In the genomic region with DNA sequence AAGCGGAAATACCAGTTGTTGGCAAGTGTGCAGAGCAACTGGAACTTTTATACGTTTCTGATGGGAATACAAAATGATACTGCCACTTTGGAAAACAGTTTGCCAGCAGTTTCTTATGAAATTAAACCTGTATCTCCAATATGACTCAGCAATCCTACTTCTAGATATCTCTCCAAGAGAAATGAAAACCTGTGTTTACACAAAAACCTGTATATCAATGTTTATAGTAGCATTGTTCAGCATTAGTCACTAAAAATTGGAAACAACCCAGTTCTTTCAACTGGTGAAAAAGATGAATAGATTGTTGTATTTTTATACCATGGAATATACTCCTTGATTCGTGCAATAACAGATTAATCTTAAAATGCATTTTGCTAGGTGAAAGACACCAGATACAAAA, we compare ENCODE assay signal across 20 cellular contexts. TPM values are rescaled to one million over a fixed set of nuclear protein-coding genes. Genes with fewer than 3 reads are reported as not detected.
DNase-seq lines count a peak whose midpoint lies in the region; ATAC-seq, FAIRE-seq and TF ChIP-seq lines count a peak whose summit lies in the region.
"Had no signal": no experiment of that assay in that cellular context is flagged by ENCODE, and none has a peak within 500 bp of the region (broad histone marks: within the 10 kb centered on the region; RNA-seq: fewer than 3 reads in every experiment).

No MANE protein-coding gene starts in this region.

- H3K18ac ChIP-seq in mesenchymal stem cell (ENCODE audit: low read depth in 1 of 2, low read length in 2 of 2) = no peak overlapping the region

- TF ChIP-seq CTCF in PC-9 (conservative IDR thresholded peaks at IDR 0.05) = no peak
- TF ChIP-seq CTCF in endothelial cell of umbilical vein (IDR thresholded peaks at IDR 0.05; ENCODE audit: extremely low read depth in 1 of 2, insufficient read depth in 1 of 2, low read depth in 1 of 2, low read length in 2 of 2) = no peak
- TF ChIP-seq CTCF in tibial nerve (IDR thresholded peaks at IDR 0.05) = no peak

- no peaks in the 10 kb centered on the region for H3K79me1 ChIP-seq in mesenchymal stem cell (replicated peaks; ENCODE audit: low read length, poor library complexity, severe bottlenecking)

- H3K4me3 Mint-ChIP-seq in activated T-cell treated with anti-CD3 and anti-CD28 coated beads, Interleukin-2, amount 50 U/mL, for 4 hours = no peak overlapping the region
- H3K4me3 Mint-ChIP-seq: activated T-cell treated with anti-CD3 and anti-CD28 coated beads, Interleukin-2, amount 50 U/mL, for 24 hours had no signal

- H3K9me1 ChIP-seq in endothelial cell of umbilical vein (replicated peaks; ENCODE audit: control insufficient read depth, extremely low read depth, insufficient read depth, low read length) = no peaks in the 10 kb centered on the region

- in situ Hi-C loops in GM23248 (cut with MboI) = no loop called here

- intact Hi-C loops in PC-9 (cut with micrococcal nuclease; ENCODE audit: unreplicated experiment) (no loop called here), endothelial cell of umbilical vein (cut with micrococcal nuclease) (no loop called here)

- no peaks in the 10 kb centered on the region for H3K79me2 ChIP-seq in GM23248 (ENCODE audit: insufficient read depth)
- H3K79me2 ChIP-seq in PC-9 (ENCODE audit: low read depth) = no peaks in the 10 kb centered on the region
- no peaks in the 10 kb centered on the region for H3K79me2 ChIP-seq in endothelial cell of umbilical vein (ENCODE audit: control insufficient read depth, insufficient read depth, low read length)
- H3K79me2 ChIP-seq: parathyroid adenoma had no signal

- H3K27me3 ChIP-seq in GM23248 (replicated peaks; ENCODE audit: insufficient read depth) (no peaks in the 10 kb centered on the region), PC-9 (ENCODE audit: insufficient read depth, low read depth) (no peaks in the 10 kb centered on the region), endothelial cell of umbilical vein (ENCODE audit: control insufficient read depth in 2 of 2, insufficient read depth in 2 of 2, low read length in 2 of 2) (no peaks in the 10 kb centered on the region), mesenchymal stem cell (ENCODE audit: control insufficient read depth in 1 of 2, insufficient read depth in 1 of 2, low read length in 2 of 2) (no peaks in the 10 kb centered on the region), tibial nerve (no peaks in the 10 kb centered on the region)
- H3K27me3 ChIP-seq: gastroesophageal sphincter had no signal

- H3K4me2 ChIP-seq in GM23248 (ENCODE audit: unreplicated experiment) = no peak overlapping the region
- H3K4me2 ChIP-seq in PC-9 = peak overlapping the region; percentile 74
- peak overlapping the region; percentile 47 for H3K4me2 ChIP-seq in endothelial cell of umbilical vein (ENCODE audit: insufficient read depth, low read length)
- H3K4me2 ChIP-seq in mesenchymal stem cell (ENCODE audit: low read length, poor library complexity, severe bottlenecking) = no peak overlapping the region

- no peak overlapping the region for H2BK5ac ChIP-seq in mesenchymal stem cell (ENCODE audit: low read depth, low read length, poor library complexity, severe bottlenecking)

- no peaks in the 10 kb centered on the region for H3K4me1 ChIP-seq in GM23248 (ENCODE audit: insufficient read depth)
- H3K4me1 ChIP-seq in PC-9 (replicated peaks; ENCODE audit: insufficient read depth) = peaks cover 31% of the 10 kb centered on the region
- peaks cover 11% of the 10 kb centered on the region for H3K4me1 ChIP-seq in endothelial cell of umbilical vein (ENCODE audit: control insufficient read depth, extremely low read depth, insufficient read depth, low read length)
- H3K4me1 ChIP-seq in mesenchymal stem cell (ENCODE audit: control insufficient read depth, insufficient read depth, low read depth, low read length) = no peaks in the 10 kb centered on the region
- no peaks in the 10 kb centered on the region for H3K4me1 ChIP-seq in tibial nerve
- H3K4me1 ChIP-seq: parathyroid adenoma had no signal

- no TSS peak for BruUV-seq in PC-9 (replicated peaks; lab: Mats Ljungman, UMichigan)
- BruUV-seq in endothelial cell of umbilical vein (replicated peaks; lab: Mats Ljungman, UMichigan) = no TSS peak

- H2AFZ ChIP-seq in GM23248 (no peak overlapping the region), PC-9 (0 out of 2 replicates have a peak overlapping the region, but pooled peaks have one; percentile 29), endothelial cell of umbilical vein (ENCODE audit: low read depth, low read length) (no peak overlapping the region), mesenchymal stem cell (ENCODE audit: low read depth, low read length) (no peak overlapping the region)
- H2AFZ ChIP-seq: parathyroid adenoma had no signal

- no peak for ATAC-seq in activated T-cell treated with anti-CD3 and anti-CD28 coated beads, Interleukin-2, amount 50 U/mL, for 4 hours
- ATAC-seq: gastroesophageal sphincter, GM12878 had no signal

- H3K4me1 Mint-ChIP-seq in activated T-cell treated with anti-CD3 and anti-CD28 coated beads, Interleukin-2, amount 50 U/mL, for 4 hours (ENCODE audit: low read depth) = peaks cover 6% of the 10 kb centered on the region

- DNase-seq in GM23248 = peak; percentile 23
- peak in 1 of 2 experiments; percentile 91 for DNase-seq in PC-9
- peak; percentile 68 for DNase-seq in endothelial cell of umbilical vein (ENCODE audit: low read depth, low spot score)
- DNase-seq in mesenchymal stem cell = peak; percentile 16
- DNase-seq in tibial nerve (ENCODE audit: low spot score in 2 of 2) = no peak
- DNase-seq in pons (ENCODE audit: low spot score) = no peak
- no peak for DNase-seq in activated T-cell treated with anti-CD3 and anti-CD28 coated beads, Interleukin-2, amount 50 U/mL, for 4 hours
- DNase-seq in activated CD4-positive, alpha-beta T cell treated with anti-CD3 and anti-CD28 coated beads for 48 hours = no peak
- DNase-seq: activated CD4-positive, alpha-beta T cell treated with anti-CD3 and anti-CD28 coated beads, Interleukin-2, amount 50 U/mL, for 1 hour; activated T-cell treated with anti-CD3 and anti-CD28 coated beads, Interleukin-2, amount 50 U/mL, for 24 hours; Kasumi-1; NCI-H2081 had no signal

- H3K36me3 ChIP-seq in GM23248 (ENCODE audit: low read depth) (no peaks in the 10 kb centered on the region), PC-9 (ENCODE audit: low read depth) (no peaks in the 10 kb centered on the region), endothelial cell of umbilical vein (ENCODE audit: control insufficient read depth in 2 of 2, extremely low read depth in 1 of 2, insufficient read depth in 2 of 2, low read length in 2 of 2) (no peaks in the 10 kb centered on the region), mesenchymal stem cell (ENCODE audit: control insufficient read depth in 1 of 2, insufficient read depth in 2 of 2, low read depth in 1 of 2, low read length in 2 of 2) (no peaks in the 10 kb centered on the region), tibial nerve (no peaks in the 10 kb centered on the region)
- H3K36me3 ChIP-seq: gastroesophageal sphincter had no signal

- H3K9ac ChIP-seq in GM23248 (no peak overlapping the region), endothelial cell of umbilical vein (replicated peaks; ENCODE audit: extremely low read depth, insufficient read depth, low read length) (peak overlapping the region; percentile 37), mesenchymal stem cell (ENCODE audit: low read length) (no peak overlapping the region)
- H3K9ac ChIP-seq: parathyroid adenoma had no signal

- H3K9me3 ChIP-seq in GM23248 (ENCODE audit: low read depth) (no peaks in the 10 kb centered on the region), PC-9 (ENCODE audit: insufficient read depth, low read depth) (no peaks in the 10 kb centered on the region), endothelial cell of umbilical vein (replicated peaks; ENCODE audit: control insufficient read depth, insufficient read depth, low read length) (no peaks in the 10 kb centered on the region), mesenchymal stem cell (ENCODE audit: control insufficient read depth, low read length) (no peaks in the 10 kb centered on the region), tibial nerve (no peaks in the 10 kb centered on the region)
- H3K9me3 ChIP-seq: gastroesophageal sphincter had no signal

- no peaks in the 10 kb centered on the region for H4K20me1 ChIP-seq in GM23248 (ENCODE audit: insufficient read depth)
- H4K20me1 ChIP-seq in PC-9 (ENCODE audit: insufficient read depth) = no peaks in the 10 kb centered on the region
- H4K20me1 ChIP-seq in endothelial cell of umbilical vein (replicated peaks; ENCODE audit: control insufficient read depth, extremely low read depth, insufficient read depth, low read length) = no peaks in the 10 kb centered on the region

- H3K9me3 Mint-ChIP-seq in activated T-cell treated with anti-CD3 and anti-CD28 coated beads, Interleukin-2, amount 50 U/mL, for 4 hours = no peaks in the 10 kb centered on the region
- H3K9me3 Mint-ChIP-seq: activated T-cell treated with anti-CD3 and anti-CD28 coated beads, Interleukin-2, amount 50 U/mL, for 24 hours had no signal

- H3F3A ChIP-seq in GM23248 (ENCODE audit: insufficient read depth) (no peaks in the 10 kb centered on the region), PC-9 (ENCODE audit: insufficient read depth, low read depth) (peaks cover 20% of the 10 kb centered on the region)

- no peak overlapping the region for H4K91ac ChIP-seq in mesenchymal stem cell (ENCODE audit: low read length)

- H2BK12ac ChIP-seq in mesenchymal stem cell (ENCODE audit: low read length in 2 of 2) = no peak overlapping the region

- H3K23ac ChIP-seq in mesenchymal stem cell (ENCODE audit: low read length in 2 of 2) = no peak overlapping the region

- no peak overlapping the region for H4K8ac ChIP-seq in mesenchymal stem cell (ENCODE audit: low read length)

- no peak overlapping the region for H3K4ac ChIP-seq in mesenchymal stem cell (ENCODE audit: low read depth in 1 of 2, low read length in 2 of 2)

- CTCF ChIA-PET in PC-9 (lab: Charles Lee) (no interaction called here), endothelial cell of umbilical vein (lab: Charles Lee) (no interaction called here)

- POLR2A ChIA-PET in PC-9 (lab: Charles Lee; ENCODE audit: unreplicated experiment) (no interaction called here), endothelial cell of umbilical vein (lab: Charles Lee) (no interaction called here)

- no peak overlapping the region for H3K27ac ChIP-seq in GM23248
- H3K27ac ChIP-seq in PC-9 = peak overlapping the region; percentile 96
- peak overlapping the region; percentile 37 for H3K27ac ChIP-seq in endothelial cell of umbilical vein (ENCODE audit: insufficient read depth, low read depth, low read length)
- H3K27ac ChIP-seq in mesenchymal stem cell (ENCODE audit: low read length, poor library complexity, severe bottlenecking) = no peak overlapping the region
- H3K27ac ChIP-seq in tibial nerve = no peak overlapping the region
- H3K27ac ChIP-seq: HL-60, parathyroid adenoma had no signal

- no peak overlapping the region for H3K14ac ChIP-seq in mesenchymal stem cell (ENCODE audit: low read length in 2 of 2)

- 95 to 96% methylated on average over 3 of the region's 3 CpGs for WGBS in GM23248 (ENCODE audit: low coverage in 1 of 2, low lambda C conversion rate in 2 of 2, missing lambda C conversion rate in 2 of 2), 2 experiments
- 80% methylated on average over 2 of the region's 3 CpGs for WGBS in mesenchymal stem cell
- WGBS in tibial nerve, 2 donors = 62 to 76% methylated on average over 3 of the region's 3 CpGs

- H3K36me3 Mint-ChIP-seq in activated T-cell treated with anti-CD3 and anti-CD28 coated beads, Interleukin-2, amount 50 U/mL, for 4 hours (ENCODE audit: insufficient read depth) = no peaks in the 10 kb centered on the region

- TF ChIP-seq POLR2A in endothelial cell of umbilical vein (IDR thresholded peaks at IDR 0.05; ENCODE audit: low read depth, low read length) = no peak
- TF ChIP-seq POLR2A in tibial nerve (IDR thresholded peaks at IDR 0.05) = no peak

- H2BK15ac ChIP-seq in mesenchymal stem cell (ENCODE audit: low read depth, poor library complexity, severe bottlenecking) = no peak overlapping the region

- peak; percentile 81 for FAIRE-seq in endothelial cell of umbilical vein (lab: Jason Lieb, UNC)
- FAIRE-seq: GM12878 had no signal

- no peak overlapping the region for H2BK120ac ChIP-seq in mesenchymal stem cell (ENCODE audit: low read depth, low read length)

- no peak for TF ChIP-seq EP300 in tibial nerve (IDR thresholded peaks at IDR 0.05)

- no peak overlapping the region for H2AK5ac ChIP-seq in mesenchymal stem cell (ENCODE audit: low read length, severe bottlenecking)

- no peak overlapping the region for H3K4me3 ChIP-seq in GM23248
- peak overlapping the region; percentile 45; the same call in 1 of the 2 replicates for H3K4me3 ChIP-seq in PC-9
- no peak overlapping the region for H3K4me3 ChIP-seq in endothelial cell of umbilical vein (replicated peaks in 1 of 3; ENCODE audit: insufficient read depth in 1 of 3, low read depth in 1 of 3, low read length in 3 of 3)
- H3K4me3 ChIP-seq in mesenchymal stem cell (ENCODE audit: insufficient read depth in 1 of 2, low read depth in 1 of 2, low read length in 2 of 2) = no peak overlapping the region
- H3K4me3 ChIP-seq in tibial nerve = no peak overlapping the region
- H3K4me3 ChIP-seq: gastroesophageal sphincter, GM12878 had no signal

- dilution Hi-C loops in endothelial cell of umbilical vein (cut with MboI; ENCODE audit: extremely low pct_ligation_motif_present, low sequenced_read_pairs) = no loop called here

- no peaks in the 10 kb centered on the region for H3K27me3 Mint-ChIP-seq in activated T-cell treated with anti-CD3 and anti-CD28 coated beads, Interleukin-2, amount 50 U/mL, for 4 hours (ENCODE audit: low read depth)
- H3K27me3 Mint-ChIP-seq: activated T-cell treated with anti-CD3 and anti-CD28 coated beads, Interleukin-2, amount 50 U/mL, for 24 hours had no signal

- H3K9me2 ChIP-seq in GM23248 (ENCODE audit: insufficient read depth) (no peaks in the 10 kb centered on the region), PC-9 (ENCODE audit: insufficient read depth) (no peaks in the 10 kb centered on the region)

RNA-seq across cellular contexts. Expression of gene ATP7A, which starts 26.8 kb away (rescaled TPM):
- total RNA-seq in GM23248 (2014; rRNA removed; shearing (Covaris generic)) = 6.6 and 8.7 TPM in 2 replicates
- polyA plus RNA-seq in GM23248 (2016; fragmentation: Nextera tagmentation; extraction: Ambion mirVana) = 3.7 and 4.1 TPM in 2 replicates
- 13.0 and 13.8 TPM in 2 replicates for total RNA-seq in PC-9 (2021)
- 8.7 and 8.8 TPM in 2 replicates for total RNA-seq in endothelial cell of umbilical vein
- 2.1 and 3.1 TPM in 2 replicates for polyA plus RNA-seq in endothelial cell of umbilical vein
- polyA plus RNA-seq in endothelial cell of umbilical vein (2011; cell fraction: cytosol; rRNA removed) = 2.1 and 2.4 TPM in 2 replicates
- 3.3 and 5.0 TPM in 2 replicates for polyA plus RNA-seq in endothelial cell of umbilical vein (2011; cell fraction: nucleus; rRNA removed)
- 6.1 and 7.6 TPM in 2 replicates for polyA plus RNA-seq in endothelial cell of umbilical vein (2012)
- polyA minus RNA-seq in endothelial cell of umbilical vein = 12.9 and 13.2 TPM in 2 replicates
- 17.9 TPM for polyA minus RNA-seq in endothelial cell of umbilical vein (2011; cell fraction: cytosol; rRNA and poly(A)+ RNA removed)
- polyA minus RNA-seq in endothelial cell of umbilical vein (2011; cell fraction: nucleus; rRNA and poly(A)+ RNA removed) = 10.5 and 16.4 TPM in 2 replicates
- polyA plus RNA-seq in mesenchymal stem cell (2013, experiment 1 of 2) = 8.7 TPM
- 8.9 TPM for polyA plus RNA-seq in mesenchymal stem cell (2013, experiment 2 of 2)
- total RNA-seq in tibial nerve = 10 to 100 TPM in 2 of 4 donors, 1 to 10 TPM in 2; 9.4 to 12.7 (median 10.4) TPM
- 1 to 10 TPM; 4.8 to 5.9 (median 5.3) TPM for total RNA-seq in activated T-cell treated with anti-CD3 and anti-CD28 coated beads, Interleukin-2, amount 50 U/mL, for 4 hours

RNA-seq across cellular contexts. Expression of gene PGAM4, which starts 32.1 kb away (rescaled TPM):
- not detected in 2 replicates for total RNA-seq in GM23248 (2014; rRNA removed; shearing (Covaris generic))
- not detected in 2 replicates for polyA plus RNA-seq in GM23248 (2016; fragmentation: Nextera tagmentation; extraction: Ambion mirVana)
- total RNA-seq in PC-9 (2021) = not detected in 2 replicates
- not detected in 2 replicates for total RNA-seq in endothelial cell of umbilical vein
- polyA plus RNA-seq in endothelial cell of umbilical vein = 0.12 and 0.18 TPM in 2 replicates
- 0.21 and 0.32 TPM in 2 replicates for polyA plus RNA-seq in endothelial cell of umbilical vein (2011; cell fraction: cytosol; rRNA removed)
- polyA plus RNA-seq in endothelial cell of umbilical vein (2011; cell fraction: nucleus; rRNA removed) = 0.32 TPM in 1 of 2 replicates, not detected in the other
- 0.94 TPM in 1 of 2 replicates, not detected in the other for polyA plus RNA-seq in endothelial cell of umbilical vein (2012)
- polyA minus RNA-seq in endothelial cell of umbilical vein = 0.41 TPM in 1 of 2 replicates, not detected in the other
- polyA minus RNA-seq in endothelial cell of umbilical vein (2011; cell fraction: cytosol; rRNA and poly(A)+ RNA removed) = not detected
- not detected in 2 replicates for polyA minus RNA-seq in endothelial cell of umbilical vein (2011; cell fraction: nucleus; rRNA and poly(A)+ RNA removed)
- polyA plus RNA-seq in mesenchymal stem cell (2013, experiment 1 of 2) = not detected
- not detected for polyA plus RNA-seq in mesenchymal stem cell (2013, experiment 2 of 2)
- not detected for total RNA-seq in tibial nerve
- under 1 TPM in 1 of 3 donors, not detected in 2; 0.37 TPM for total RNA-seq in activated T-cell treated with anti-CD3 and anti-CD28 coated beads, Interleukin-2, amount 50 U/mL, for 4 hours
- total RNA-seq: dermis microvascular lymphatic vessel endothelial cell, gastroesophageal sphincter, kidney epithelial cell, SK-MEL-5 had no signal
- polyA plus RNA-seq: adipose tissue had no signal

RNA-seq across cellular contexts. Expression of gene COX7B, which starts 38.0 kb away (rescaled TPM):
- total RNA-seq in GM23248 (2014; rRNA removed; shearing (Covaris generic)) = 168 and 209 TPM in 2 replicates
- 335 and 345 TPM in 2 replicates for polyA plus RNA-seq in GM23248 (2016; fragmentation: Nextera tagmentation; extraction: Ambion mirVana)
- total RNA-seq in PC-9 (2021) = 273 and 356 TPM in 2 replicates
- 229 and 230 TPM in 2 replicates for total RNA-seq in endothelial cell of umbilical vein
- 736 and 743 TPM in 2 replicates for polyA plus RNA-seq in endothelial cell of umbilical vein
- polyA plus RNA-seq in endothelial cell of umbilical vein (2011; cell fraction: cytosol; rRNA removed) = 931 and 979 TPM in 2 replicates
- polyA plus RNA-seq in endothelial cell of umbilical vein (2011; cell fraction: nucleus; rRNA removed) = 265 and 279 TPM in 2 replicates
- polyA plus RNA-seq in endothelial cell of umbilical vein (2012) = 535 and 556 TPM in 2 replicates
- polyA minus RNA-seq in endothelial cell of umbilical vein = 144 and 152 TPM in 2 replicates
- 213 TPM for polyA minus RNA-seq in endothelial cell of umbilical vein (2011; cell fraction: cytosol; rRNA and poly(A)+ RNA removed)
- polyA minus RNA-seq in endothelial cell of umbilical vein (2011; cell fraction: nucleus; rRNA and poly(A)+ RNA removed) = 32.3 and 49.9 TPM in 2 replicates
- polyA plus RNA-seq in mesenchymal stem cell (2013, experiment 1 of 2) = 470 TPM
- 478 TPM for polyA plus RNA-seq in mesenchymal stem cell (2013, experiment 2 of 2)
- 100 to 1,000 TPM; 192 to 319 (median 226) TPM for total RNA-seq in tibial nerve
- 100 to 1,000 TPM; 285 to 300 (median 286) TPM for total RNA-seq in activated T-cell treated with anti-CD3 and anti-CD28 coated beads, Interleukin-2, amount 50 U/mL, for 4 hours

RNA-seq across cellular contexts. Expression of gene MAGT1, which starts 42.1 kb away (rescaled TPM):
- 51.1 and 58.9 TPM in 2 replicates for total RNA-seq in GM23248 (2014; rRNA removed; shearing (Covaris generic))
- polyA plus RNA-seq in GM23248 (2016; fragmentation: Nextera tagmentation; extraction: Ambion mirVana) = 50.4 and 50.5 TPM in 2 replicates
- 49.4 and 68.2 TPM in 2 replicates for total RNA-seq in PC-9 (2021)
- 66.9 and 70.2 TPM in 2 replicates for total RNA-seq in endothelial cell of umbilical vein
- 21.8 and 36.3 TPM in 2 replicates for polyA plus RNA-seq in endothelial cell of umbilical vein
- polyA plus RNA-seq in endothelial cell of umbilical vein (2011; cell fraction: cytosol; rRNA removed) = 26.3 and 26.8 TPM in 2 replicates
- 23.3 and 23.7 TPM in 2 replicates for polyA plus RNA-seq in endothelial cell of umbilical vein (2011; cell fraction: nucleus; rRNA removed)
- 76.6 and 77.2 TPM in 2 replicates for polyA plus RNA-seq in endothelial cell of umbilical vein (2012)
- polyA minus RNA-seq in endothelial cell of umbilical vein = 111 and 130 TPM in 2 replicates
- polyA minus RNA-seq in endothelial cell of umbilical vein (2011; cell fraction: cytosol; rRNA and poly(A)+ RNA removed) = 83.5 TPM
- 39.6 and 60.3 TPM in 2 replicates for polyA minus RNA-seq in endothelial cell of umbilical vein (2011; cell fraction: nucleus; rRNA and poly(A)+ RNA removed)
- 64.9 TPM for polyA plus RNA-seq in mesenchymal stem cell (2013, experiment 1 of 2)
- polyA plus RNA-seq in mesenchymal stem cell (2013, experiment 2 of 2) = 66.8 TPM
- total RNA-seq in tibial nerve = 10 to 100 TPM; 52.7 to 59.0 (median 56.2) TPM
- total RNA-seq in activated T-cell treated with anti-CD3 and anti-CD28 coated beads, Interleukin-2, amount 50 U/mL, for 4 hours = 10 to 100 TPM; 36.4 to 38.9 (median 37.5) TPM

Comparison
In these comparisons a context has a peak if more than half of its experiments do, and no peak if none do; other contexts are left out.
1. DNase-seq: peak in GM23248 (single experiment), endothelial cell of umbilical vein (single experiment) and mesenchymal stem cell (single experiment); none in tibial nerve (0 of 2), pons (single experiment), activated T-cell treated with anti-CD3 and anti-CD28 coated beads, Interleukin-2, amount 50 U/mL, for 4 hours (single experiment) and activated CD4-positive, alpha-beta T cell treated with anti-CD3 and anti-CD28 coated beads for 48 hours (single experiment).
2. H3K27ac ChIP-seq: peak in PC-9 (single experiment) and endothelial cell of umbilical vein (single experiment); none in GM23248 (single experiment), mesenchymal stem cell (single experiment) and tibial nerve (0 of 4).
3. H3K4me2 ChIP-seq: peak in PC-9 (single experiment) and endothelial cell of umbilical vein (single experiment); none in GM23248 (single experiment) and mesenchymal stem cell (single experiment).